Comparison of ENCODE assay signal across 20 cellular contexts in the genomic region with DNA sequence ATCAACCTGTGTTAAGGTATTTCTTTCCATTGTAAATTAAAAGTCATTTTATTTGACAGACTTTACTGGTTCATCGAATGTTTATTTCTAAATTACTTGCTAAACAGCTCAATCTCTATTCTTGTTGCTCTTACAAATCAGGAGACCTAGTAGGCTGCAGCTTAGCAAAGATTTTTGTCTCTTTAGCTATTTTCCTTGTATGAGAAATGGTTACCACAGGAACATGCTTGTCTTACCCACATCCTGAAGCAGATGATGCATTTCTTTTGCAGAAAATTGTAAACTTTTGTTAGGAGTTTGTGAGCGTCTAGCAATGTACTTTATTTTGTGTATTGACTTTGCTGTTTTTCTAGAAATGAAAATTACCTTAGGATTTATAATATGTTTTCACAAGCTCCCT. TPM values are rescaled to one million over a fixed set of nuclear protein-coding genes. Genes with fewer than 3 reads are reported as not detected.
A peak's percentile ranks its signal among the peaks of the same experiment; 100 is the strongest.
DNase-seq lines count a peak whose midpoint lies in the region; ATAC-seq, FAIRE-seq and TF ChIP-seq lines count a peak whose summit lies in the region.
"Had no signal": no experiment of that assay in that cellular context is flagged by ENCODE, and none has a peak within 500 bp of the region (broad histone marks: within the 10 kb centered on the region; RNA-seq: fewer than 3 reads in every experiment).

No MANE protein-coding gene starts in this region.

- ATAC-seq in CD4-positive, alpha-beta T cell (ENCODE audit: poor library complexity): peak; percentile 76
- ATAC-seq in activated CD8-positive, alpha-beta T cell treated with anti-CD3 and anti-CD28 coated beads, Interleukin-2, amount 10 ng/mL, durations not matched to agents 7 days and 5 days: peak; percentile 62
- ATAC-seq in sciatic nerve (no peak), GM21360 (IDR thresholded peaks at IDR 0.05; ENCODE audit: unreplicated experiment) (no peak)
- ATAC-seq: body of pancreas had no signal

- intact Hi-C loops in CD4-positive, alpha-beta T cell (cut with DNase I, micrococcal nuclease): loop anchor here in 1 of 2 experiments (2.0 to 5.0 kb wide), 4 partner anchors 106 to 256 kb away; no protein-coding TSS in a partner anchor
- intact Hi-C loops in sciatic nerve (cut with DNase I): no loop called here

- peak overlapping the region; percentile 35 for H3K4me3 Mint-ChIP-seq in CD4-positive, alpha-beta T cell
- peak overlapping the region; percentile 52 for H3K4me3 Mint-ChIP-seq in activated CD8-positive, alpha-beta T cell treated with anti-CD3 and anti-CD28 coated beads, Interleukin-2, amount 10 ng/mL, durations not matched to agents 7 days and 5 days
- no peak overlapping the region for H3K4me3 Mint-ChIP-seq in osteocyte (ENCODE audit: unreplicated experiment)
- no peak overlapping the region for H3K4me3 Mint-ChIP-seq in progenitor cell of endocrine pancreas (ENCODE audit: low read depth)
- H3K4me3 Mint-ChIP-seq: neural crest cell had no signal

- peak; percentile 55 for FAIRE-seq in islet of Langerhans (lab: Jason Lieb, UNC)

- H3K27ac Mint-ChIP-seq in CD4-positive, alpha-beta T cell: peak overlapping the region; percentile 93
- peak overlapping the region; percentile 79 for H3K27ac Mint-ChIP-seq in activated CD8-positive, alpha-beta T cell treated with anti-CD3 and anti-CD28 coated beads, Interleukin-2, amount 10 ng/mL, durations not matched to agents 7 days and 5 days
- H3K27ac Mint-ChIP-seq in osteocyte (ENCODE audit: unreplicated experiment) (no peak overlapping the region), progenitor cell of endocrine pancreas (no peak overlapping the region)

- no peaks in the 10 kb centered on the region for H3K27me3 ChIP-seq in CD4-positive, alpha-beta T cell (ENCODE audit: control insufficient read depth, insufficient read depth, low read length)
- H3K27me3 ChIP-seq: body of pancreas, thyroid gland had no signal

- no peaks in the 10 kb centered on the region for H3K9me3 ChIP-seq in CD4-positive, alpha-beta T cell (ENCODE audit: control insufficient read depth, low read length)
- H3K9me3 ChIP-seq: body of pancreas, thyroid gland had no signal

- no peaks in the 10 kb centered on the region for H3K9me3 Mint-ChIP-seq in CD4-positive, alpha-beta T cell
- H3K9me3 Mint-ChIP-seq in activated CD8-positive, alpha-beta T cell treated with anti-CD3 and anti-CD28 coated beads, Interleukin-2, amount 10 ng/mL, durations not matched to agents 7 days and 5 days (ENCODE audit: insufficient read depth): no peaks in the 10 kb centered on the region
- H3K9me3 Mint-ChIP-seq in osteocyte (ENCODE audit: unreplicated experiment) (no peaks in the 10 kb centered on the region), progenitor cell of endocrine pancreas (ENCODE audit: low read depth) (no peaks in the 10 kb centered on the region)

- POLR2A ChIA-PET in CD4-positive, alpha-beta T cell (lab: Charles Lee): interaction anchor here (0.5 to 2.8 kb wide), 16 partner anchors 11 to 253 kb away, joined by 3 to 19 read pairs (median 4); a partner anchor contains a TSS
- POLR2A ChIA-PET in activated CD8-positive, alpha-beta T cell treated with anti-CD3 and anti-CD28 coated beads, Interleukin-2, amount 10 ng/mL, durations not matched to agents 7 days and 5 days (lab: Charles Lee): interaction anchor here (0.6 kb wide), 1 partner anchor 198 kb away, joined by 3 read pairs; no protein-coding TSS in a partner anchor

- no peak for DNase-seq in CD4-positive, alpha-beta T cell
- peak; percentile 14 for DNase-seq in HT1080 (ENCODE audit: low read depth)
- no peak for DNase-seq in activated CD8-positive, alpha-beta T cell treated with anti-CD3 and anti-CD28 coated beads, Interleukin-2, amount 10 ng/mL, durations not matched to agents 7 days and 5 days
- no peak for DNase-seq in sciatic nerve (ENCODE audit: low spot score)
- DNase-seq in osteocyte (ENCODE audit: extremely low spot score, unreplicated experiment): no peak
- DNase-seq in progenitor cell of endocrine pancreas (ENCODE audit: low spot score, unreplicated experiment): no peak
- DNase-seq: activated CD4-positive, alpha-beta T cell treated with anti-CD3 and anti-CD28 coated beads, Interleukin-2, amount 50 U/mL, for 1 hour; AML-193; body of pancreas; cortex of kidney; foreskin fibroblast; mesendoderm; NCI-H2081; NCI-H524 treated with DMSO at 0.1 percent for 48 hours; OCI-M1; T-helper 9 cell; thyroid gland had no signal

- H3K27me3 Mint-ChIP-seq in CD4-positive, alpha-beta T cell: no peaks in the 10 kb centered on the region
- no peaks in the 10 kb centered on the region for H3K27me3 Mint-ChIP-seq in activated CD8-positive, alpha-beta T cell treated with anti-CD3 and anti-CD28 coated beads, Interleukin-2, amount 10 ng/mL, durations not matched to agents 7 days and 5 days (ENCODE audit: low read depth)
- no peaks in the 10 kb centered on the region for H3K27me3 Mint-ChIP-seq in osteocyte (ENCODE audit: unreplicated experiment)
- no peaks in the 10 kb centered on the region for H3K27me3 Mint-ChIP-seq in progenitor cell of endocrine pancreas

- no peak for TF ChIP-seq CTCF in CD4-positive, alpha-beta T cell (IDR thresholded peaks at IDR 0.05)
- TF ChIP-seq CTCF in osteocyte (IDR thresholded peaks at IDR 0.05): no peak
- no peak for TF ChIP-seq CTCF in progenitor cell of endocrine pancreas (IDR thresholded peaks at IDR 0.05; ENCODE audit: unreplicated experiment)

- no peak overlapping the region for H3K27ac ChIP-seq in CD4-positive, alpha-beta T cell (ENCODE audit: low read depth, low read length)
- H3K27ac ChIP-seq: body of pancreas, thyroid gland had no signal

- CTCF ChIA-PET in CD4-positive, alpha-beta T cell (lab: Charles Lee): interaction anchor here (1.0 to 4.6 kb wide), 4 partner anchors 14 to 254 kb away, joined by 3 to 27 read pairs (median 6); no protein-coding TSS in a partner anchor
- CTCF ChIA-PET in activated CD8-positive, alpha-beta T cell treated with anti-CD3 and anti-CD28 coated beads, Interleukin-2, amount 10 ng/mL, durations not matched to agents 7 days and 5 days (lab: Charles Lee): interaction anchor here (1.2 to 2.2 kb wide), 4 partner anchors 20 to 255 kb away, joined by 3 to 9 read pairs (median 8); no protein-coding TSS in a partner anchor

- peaks cover 28% of the 10 kb centered on the region for H3K36me3 Mint-ChIP-seq in CD4-positive, alpha-beta T cell (ENCODE audit: low read depth)
- H3K36me3 Mint-ChIP-seq in activated CD8-positive, alpha-beta T cell treated with anti-CD3 and anti-CD28 coated beads, Interleukin-2, amount 10 ng/mL, durations not matched to agents 7 days and 5 days (ENCODE audit: low read depth): peaks cover 23% of the 10 kb centered on the region
- peaks cover 6% of the 10 kb centered on the region for H3K36me3 Mint-ChIP-seq in osteocyte (ENCODE audit: unreplicated experiment)
- no peaks in the 10 kb centered on the region for H3K36me3 Mint-ChIP-seq in progenitor cell of endocrine pancreas (ENCODE audit: insufficient read depth)

- peaks cover 86% of the 10 kb centered on the region for H3K4me1 Mint-ChIP-seq in CD4-positive, alpha-beta T cell (ENCODE audit: low read depth)
- H3K4me1 Mint-ChIP-seq in activated CD8-positive, alpha-beta T cell treated with anti-CD3 and anti-CD28 coated beads, Interleukin-2, amount 10 ng/mL, durations not matched to agents 7 days and 5 days (ENCODE audit: low read depth): peaks cover 58% of the 10 kb centered on the region
- H3K4me1 Mint-ChIP-seq in osteocyte (ENCODE audit: unreplicated experiment) (no peaks in the 10 kb centered on the region), progenitor cell of endocrine pancreas (ENCODE audit: low read depth) (no peaks in the 10 kb centered on the region)
- H3K4me1 Mint-ChIP-seq: neural crest cell had no signal

RNA-seq across cellular contexts. Expression of a gene that starts 53.9 kb away (rescaled TPM):
- 1 to 10 TPM; 3.2 TPM for total RNA-seq in CD4-positive, alpha-beta T cell
- 0.80 and 1.1 TPM in 2 replicates for total RNA-seq in HT1080 (2014; rRNA removed; shearing (Covaris generic))
- 1.1 and 2.1 TPM in 2 replicates for polyA plus RNA-seq in HT1080 (2015; cell fraction: cytosol; rRNA removed)
- polyA plus RNA-seq in HT1080 (2015; cell fraction: nucleus; rRNA removed): 10.9 and 13.7 TPM in 2 replicates
- 1 to 10 TPM; 5.1 to 6.4 TPM for total RNA-seq in activated CD8-positive, alpha-beta T cell treated with anti-CD3 and anti-CD28 coated beads, Interleukin-2, amount 10 ng/mL, durations not matched to agents 7 days and 5 days
- 14.4 TPM for total RNA-seq in sciatic nerve
- total RNA-seq in osteocyte: 5.5 and 7.9 TPM in 2 replicates
- 15.6 and 16.0 TPM in 2 replicates for total RNA-seq in progenitor cell of endocrine pancreas

Comparison
In these comparisons a context has a peak if more than half of its experiments do, and no peak if none do; other contexts are left out.
1. ATAC-seq: peak in CD4-positive, alpha-beta T cell (single experiment) and activated CD8-positive, alpha-beta T cell treated with anti-CD3 and anti-CD28 coated beads, Interleukin-2, amount 10 ng/mL, durations not matched to agents 7 days and 5 days (single experiment); none in sciatic nerve (single experiment) and GM21360 (single experiment).
2. H3K27ac Mint-ChIP-seq: peak in CD4-positive, alpha-beta T cell (single experiment) and activated CD8-positive, alpha-beta T cell treated with anti-CD3 and anti-CD28 coated beads, Interleukin-2, amount 10 ng/mL, durations not matched to agents 7 days and 5 days (single experiment); none in osteocyte (single experiment) and progenitor cell of endocrine pancreas (single experiment).
3. H3K4me3 Mint-ChIP-seq: peak in CD4-positive, alpha-beta T cell (single experiment) and activated CD8-positive, alpha-beta T cell treated with anti-CD3 and anti-CD28 coated beads, Interleukin-2, amount 10 ng/mL, durations not matched to agents 7 days and 5 days (single experiment); none in osteocyte (single experiment) and progenitor cell of endocrine pancreas (single experiment).